Comparison of ENCODE assay signal across 1 cellular context in genomic region chr13:49936085-49936942, GRCh38.
A peak's percentile ranks its signal among the peaks of the same experiment; 100 is the strongest.
TF ChIP-seq lines count a peak whose summit lies in the region.

TSS of gene SPRYD7 (minus strand) at chr13:49936340. CDS start at chr13:49936235, 105 bp downstream.

TF ChIP-seq in HepG2, 621 proteins besides CTCF, POLR2A, EP300 and RAD21 (continued from another document and continues in another):
- TF ChIP-seq ZNF414 (CRISPR knock-in tag; IDR thresholded peaks at IDR 0.05) (peak; percentile 92), PRDM4 (CRISPR knock-in tag; IDR thresholded peaks at IDR 0.05; ENCODE audit: borderline replicate concordance) (no peak), NFYB (CRISPR knock-in tag; IDR thresholded peaks at IDR 0.05) (peak; percentile 38), AGO1 (IDR thresholded peaks at IDR 0.05; ENCODE audit: low read depth, low read length, poor library complexity, severe bottlenecking) (peak; percentile 54), ZNF432 (CRISPR knock-in tag; IDR thresholded peaks at IDR 0.05; ENCODE audit: borderline replicate concordance) (no peak), HNRNPLL (IDR thresholded peaks at IDR 0.05; ENCODE audit: low read depth, low read length, poor library complexity, severe bottlenecking) (peak; percentile 83), FIP1L1 (IDR thresholded peaks at IDR 0.05; ENCODE audit: borderline replicate concordance, insufficient read depth, low read depth, low read length) (no peak), ATF1 (CRISPR knock-in tag; IDR thresholded peaks at IDR 0.05) (no peak), ZKSCAN5 (CRISPR knock-in tag; IDR thresholded peaks at IDR 0.05) (peak; percentile 72), FOXO1 (CRISPR knock-in tag; IDR thresholded peaks at IDR 0.05) (peak; percentile 72), SMAD9 (CRISPR knock-in tag; IDR thresholded peaks at IDR 0.05) (no peak), TOE1 (CRISPR knock-in tag; IDR thresholded peaks at IDR 0.05) (no peak), ZNF816 (CRISPR knock-in tag; IDR thresholded peaks at IDR 0.05; ENCODE audit: borderline replicate concordance) (peak; percentile 39; the same call in 1 of the 2 replicates), RFX5 (IDR thresholded peaks at IDR 0.05; ENCODE audit: low read depth, low read length) (no peak), FOXO4 (CRISPR knock-in tag; conservative IDR thresholded peaks at IDR 0.05) (no peak), ZNF605 (CRISPR knock-in tag; IDR thresholded peaks at IDR 0.05) (peak; percentile 24), ZNF280D (CRISPR knock-in tag; IDR thresholded peaks at IDR 0.05) (peak; percentile 96), ZNF710 (CRISPR knock-in tag; IDR thresholded peaks at IDR 0.05; ENCODE audit: borderline replicate concordance) (peak; percentile 78), SP4 (CRISPR knock-in tag; IDR thresholded peaks at IDR 0.05) (peak; percentile 90), ELF1 (CRISPR knock-in tag; IDR thresholded peaks at IDR 0.05) (peak; percentile 65; the same call in 1 of the 2 replicates), CC2D1A (CRISPR knock-in tag; IDR thresholded peaks at IDR 0.05) (no peak), ZNF335 (CRISPR knock-in tag; IDR thresholded peaks at IDR 0.05) (0 out of 2 replicates have a peak, but pooled peaks have one; percentile 27), ZBTB49 (CRISPR knock-in tag; IDR thresholded peaks at IDR 0.05; ENCODE audit: borderline replicate concordance) (no peak), ZBTB38 (CRISPR knock-in tag; IDR thresholded peaks at IDR 0.05) (0 out of 2 replicates have a peak, but pooled peaks have one; percentile 19), NCOA5 (CRISPR knock-in tag; IDR thresholded peaks at IDR 0.05) (no peak), XBP1 (CRISPR knock-in tag; IDR thresholded peaks at IDR 0.05) (no peak), HIVEP1 (CRISPR knock-in tag; IDR thresholded peaks at IDR 0.05) (peak; percentile 46; the same call in 1 of the 2 replicates), THYN1 (CRISPR knock-in tag; IDR thresholded peaks at IDR 0.05; ENCODE audit: borderline replicate concordance, low read depth) (no peak), NR1H2 (CRISPR knock-in tag; IDR thresholded peaks at IDR 0.05; ENCODE audit: borderline replicate concordance, low read depth) (no peak), CREBL2 (CRISPR knock-in tag; IDR thresholded peaks at IDR 0.05; ENCODE audit: borderline replicate concordance) (no peak), LCORL (IDR thresholded peaks at IDR 0.05) (no peak), LCORL (CRISPR knock-in tag; IDR thresholded peaks at IDR 0.05) (peak; percentile 85), PPARG (CRISPR knock-in tag; conservative IDR thresholded peaks at IDR 0.05) (peak; percentile 43; the same call in 1 of the 2 replicates), ZNF234 (CRISPR knock-in tag; conservative IDR thresholded peaks at IDR 0.05) (no peak), ZNF724P (CRISPR knock-in tag; IDR thresholded peaks at IDR 0.05; ENCODE audit: borderline replicate concordance) (peak; percentile 72), RNF2 (conservative IDR thresholded peaks at IDR 0.05; ENCODE audit: low read depth) (0 out of 2 replicates have a peak, but pooled peaks have one; percentile 38), CAMTA2 (CRISPR knock-in tag; IDR thresholded peaks at IDR 0.05; ENCODE audit: borderline replicate concordance) (no peak), ZNF879 (CRISPR knock-in tag; IDR thresholded peaks at IDR 0.05) (no peak; the same call in 1 of the 2 replicates), IKZF5 (CRISPR knock-in tag; IDR thresholded peaks at IDR 0.05) (peak; percentile 88), AKAP8 (CRISPR knock-in tag; IDR thresholded peaks at IDR 0.05) (peak; percentile 75; the same call in 1 of the 2 replicates), SP5 (CRISPR knock-in tag; IDR thresholded peaks at IDR 0.05; ENCODE audit: borderline replicate concordance, low read depth) (0 out of 2 replicates have a peak, but pooled peaks have one; percentile 54), ZNF484 (CRISPR knock-in tag; IDR thresholded peaks at IDR 0.05; ENCODE audit: borderline replicate concordance, low read depth) (no peak), ZNF101 (CRISPR knock-in tag; IDR thresholded peaks at IDR 0.05; ENCODE audit: borderline replicate concordance, low read depth) (no peak), PREB (CRISPR knock-in tag; IDR thresholded peaks at IDR 0.05) (no peak), TFDP2 (CRISPR knock-in tag; IDR thresholded peaks at IDR 0.05) (no peak), SP2 (CRISPR knock-in tag; IDR thresholded peaks at IDR 0.05) (0 out of 2 replicates have a peak, but pooled peaks have one; percentile 40)
